Comparison of ENCODE assay signal across 10 cellular contexts in the genomic region with DNA sequence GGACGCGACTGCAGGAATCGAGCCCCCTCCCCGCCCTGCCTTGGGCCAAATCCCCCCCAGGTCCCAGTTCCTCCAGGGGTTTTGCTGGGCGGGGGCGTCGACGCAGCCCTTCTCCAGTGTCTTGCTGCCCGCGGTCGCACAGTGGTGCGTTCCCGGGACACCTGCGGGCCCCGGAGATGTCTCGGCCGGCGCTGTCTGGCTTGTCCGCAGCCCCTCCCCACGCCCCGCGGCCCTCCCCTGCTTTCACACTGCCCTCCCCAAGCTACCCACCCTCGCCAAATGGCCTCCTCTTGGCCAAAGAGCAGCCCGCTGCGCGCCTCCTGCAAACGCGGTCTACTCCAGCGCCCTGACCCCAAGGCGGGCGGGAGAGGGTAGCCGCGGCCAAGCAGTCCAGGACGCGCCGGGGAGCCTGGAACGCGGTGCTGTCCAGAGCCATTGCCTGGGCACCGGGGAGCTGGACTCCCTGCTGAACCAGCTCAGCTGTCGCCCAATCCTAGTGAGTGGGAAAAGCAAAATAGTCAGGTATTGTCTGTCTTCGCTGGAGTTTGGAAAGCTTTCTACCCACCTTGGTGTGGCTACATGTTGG. TPM values are rescaled to one million over a fixed set of nuclear protein-coding genes. Genes with fewer than 3 reads are reported as not detected.
DNase-seq lines count a peak whose midpoint lies in the region; ATAC-seq and TF ChIP-seq lines count a peak whose summit lies in the region.
"Had no signal": no experiment of that assay in that cellular context is flagged by ENCODE, and none has a peak within 500 bp of the region (broad histone marks: within the 10 kb centered on the region; RNA-seq: fewer than 3 reads in every experiment).

No MANE protein-coding gene starts in this region.

- H3K14ac ChIP-seq in neuronal stem cell (ENCODE audit: low read length) = no peak overlapping the region

- H3K4me3 ChIP-seq in AG04450 (ENCODE audit: low read depth, low read length) = peak overlapping the region; percentile 35; the same call in 1 of the 2 replicates
- H3K4me3 ChIP-seq in OCI-LY7 (ENCODE audit: low read depth, low read length, poor library complexity, severe bottlenecking) = peak overlapping the region; percentile 70
- H3K4me3 ChIP-seq in esophagus (ENCODE audit: low read depth in 1 of 2, low read length in 2 of 2) = peak overlapping the region; percentile 17 to 67
- H3K4me3 ChIP-seq in neuronal stem cell (ENCODE audit: low read length in 2 of 2) = peak overlapping the region; percentile 37 to 92
- no peak overlapping the region for H3K4me3 ChIP-seq in ovary

- peak overlapping the region; percentile 29 for H3K23ac ChIP-seq in neuronal stem cell (ENCODE audit: low read depth, low read length, poor library complexity)

- H3K9ac ChIP-seq in neuronal stem cell (ENCODE audit: low read depth, low read length, poor library complexity) = peak overlapping the region; percentile 91

- H4K8ac ChIP-seq in neuronal stem cell (ENCODE audit: low read depth, low read length) = no peak overlapping the region

- H3K27ac ChIP-seq in AG04450 (ENCODE audit: low read depth, low read length) (no peak overlapping the region), OCI-LY7 (ENCODE audit: low read depth, low read length, poor library complexity, severe bottlenecking) (no peak overlapping the region), esophagus (ENCODE audit: low read depth in 2 of 2, low read length in 1 of 2) (no peak overlapping the region), neuronal stem cell (replicated peaks; ENCODE audit: low read length) (no peak overlapping the region), ovary (no peak overlapping the region)

- TF ChIP-seq POLR2A in ovary (IDR thresholded peaks at IDR 0.05) = no peak

- peaks cover 10% of the 10 kb centered on the region for H3K79me1 ChIP-seq in neuronal stem cell (ENCODE audit: low read depth, low read length)

- H3K4me1 ChIP-seq in OCI-LY7 (ENCODE audit: insufficient read depth, low read length, poor library complexity, severe bottlenecking) = peaks cover 84% of the 10 kb centered on the region
- peaks cover 2 to 13% of the 10 kb centered on the region in 2 donors for H3K4me1 ChIP-seq in esophagus (ENCODE audit: control insufficient read depth in 2 of 2, insufficient read depth in 2 of 2, low read length in 1 of 2)
- peaks cover 26 to 34% of the 10 kb centered on the region in 2 donors for H3K4me1 ChIP-seq in neuronal stem cell (ENCODE audit: control insufficient read depth in 2 of 2, insufficient read depth in 1 of 2, low read depth in 1 of 2, low read length in 2 of 2)
- H3K4me1 ChIP-seq in ovary (ENCODE audit: insufficient read depth) = peaks cover 9% of the 10 kb centered on the region

- no peaks in the 10 kb centered on the region for H4K20me1 ChIP-seq in OCI-LY7 (ENCODE audit: insufficient read depth, low read length)

- H3K9me3 ChIP-seq in AG04450 (ENCODE audit: control insufficient read depth, insufficient read depth, low read length) (no peaks in the 10 kb centered on the region; the same call in 1 of the 2 replicates), OCI-LY7 (ENCODE audit: low read length) (no peaks in the 10 kb centered on the region), esophagus (ENCODE audit: control insufficient read depth in 2 of 2, insufficient read depth in 1 of 2, low read depth in 1 of 2, low read length in 1 of 2) (no peaks in the 10 kb centered on the region), neuronal stem cell (replicated peaks in 1 of 2; ENCODE audit: control insufficient read depth in 2 of 2, insufficient read depth in 1 of 2, low read depth in 1 of 2, low read length in 2 of 2) (no peaks in the 10 kb centered on the region), ovary (no peaks in the 10 kb centered on the region)

- H2AFZ ChIP-seq in OCI-LY7 (ENCODE audit: low read length) (no peak overlapping the region), neuronal stem cell (ENCODE audit: low read length) (peak overlapping the region; percentile 63)

- no peak for TF ChIP-seq EP300 in ovary (IDR thresholded peaks at IDR 0.05)

- no peak overlapping the region for H4K91ac ChIP-seq in neuronal stem cell (ENCODE audit: low read depth, low read length, poor library complexity)

- no peak overlapping the region for H2BK15ac ChIP-seq in neuronal stem cell (ENCODE audit: low read length)

- H3K79me2 ChIP-seq in OCI-LY7 (ENCODE audit: insufficient read depth, low read depth, low read length) = no peaks in the 10 kb centered on the region

- intact Hi-C loops in OCI-LY7 (cut with micrococcal nuclease; ENCODE audit: unreplicated experiment) (loop anchor here (5.0 kb wide), 1 partner anchor 260 kb away; no protein-coding TSS in a partner anchor), ovary (cut with DNase I) (no loop called here)

- H3K18ac ChIP-seq in neuronal stem cell (ENCODE audit: low read length) = peak overlapping the region; percentile 94

- TF ChIP-seq CTCF in AG04450 (IDR thresholded peaks at IDR 0.05; ENCODE audit: low read depth, low read length) = no peak
- TF ChIP-seq CTCF in OCI-LY7 (conservative IDR thresholded peaks at IDR 0.05; ENCODE audit: low read length) = no peak
- no peak for TF ChIP-seq CTCF in ovary (IDR thresholded peaks at IDR 0.05)

- DNase-seq in AG04450 (ENCODE audit: low read depth, low spot score) (no peak), OCI-LY7 (ENCODE audit: low spot score) (no peak), neuronal stem cell (ENCODE audit: low spot score) (no peak), ovary (no peak), ureter (ENCODE audit: low spot score) (no peak)
- DNase-seq: NCI-H446; stimulated activated naive CD8-positive, alpha-beta T cell treated with anti-CD3 and anti-CD28 coated beads, Interleukin-15, Interleukin-2, amounts not matched to agents 100 U/mL and 50 U/mL, for 24 hours had no signal

- no peaks in the 10 kb centered on the region for H3K9me2 ChIP-seq in OCI-LY7 (ENCODE audit: insufficient read depth, low read length)

- peak overlapping the region; percentile 43 for H2AK5ac ChIP-seq in neuronal stem cell (ENCODE audit: low read depth, low read length)

- no peak overlapping the region for H2BK12ac ChIP-seq in neuronal stem cell (ENCODE audit: low read length)

- CTCF ChIA-PET in AG04450 (lab: Charles Lee) = no interaction called here
- CTCF ChIA-PET in OCI-LY7 (lab: Charles Lee; ENCODE audit: unreplicated experiment) = interaction anchor here (1.0 kb wide), 1 partner anchor 16 kb away, joined by 3 read pairs; no protein-coding TSS in a partner anchor

- ATAC-seq in GM19351 (IDR thresholded peaks at IDR 0.05; ENCODE audit: unreplicated experiment) = no peak
- ATAC-seq in HG03135 (IDR thresholded peaks at IDR 0.05; ENCODE audit: unreplicated experiment) = no peak
- ATAC-seq: stimulated activated naive CD8-positive, alpha-beta T cell treated with anti-CD3 and anti-CD28 coated beads, Interleukin-15, Interleukin-2, amounts not matched to agents 100 U/mL and 50 U/mL, for 24 hours had no signal

- H3K4me2 ChIP-seq in OCI-LY7 (ENCODE audit: low read length) (peak overlapping the region; percentile 87), neuronal stem cell (ENCODE audit: insufficient read depth, low read length, poor library complexity, severe bottlenecking) (peak overlapping the region; percentile 74)

- H2BK120ac ChIP-seq in neuronal stem cell (ENCODE audit: low read depth, low read length) = peak overlapping the region; percentile 68

- POLR2A ChIA-PET in AG04450 (lab: Yijun Ruan, JAX) = no interaction called here
- POLR2A ChIA-PET in OCI-LY7 (lab: Charles Lee) = interaction anchor here (0.6 to 2.1 kb wide), 2 partner anchors 16 to 197 kb away, joined by 9 read pairs; no protein-coding TSS in a partner anchor

- peak overlapping the region; percentile 55 for H2BK5ac ChIP-seq in neuronal stem cell (ENCODE audit: low read length)

- no peaks in the 10 kb centered on the region for H3K36me3 ChIP-seq in OCI-LY7 (ENCODE audit: insufficient read depth, low read length)
- H3K36me3 ChIP-seq in esophagus (ENCODE audit: control insufficient read depth in 2 of 2, insufficient read depth in 2 of 2, low read length in 1 of 2) = no peaks in the 10 kb centered on the region
- H3K36me3 ChIP-seq in neuronal stem cell (replicated peaks in 1 of 2; ENCODE audit: control insufficient read depth in 2 of 2, insufficient read depth in 2 of 2, low read length in 2 of 2) = no peaks in the 10 kb centered on the region
- H3K36me3 ChIP-seq in ovary = no peaks in the 10 kb centered on the region

- no peak overlapping the region for H3K4ac ChIP-seq in neuronal stem cell (ENCODE audit: low read length)

- BruUV-seq in OCI-LY7 (replicated peaks; lab: Mats Ljungman, UMichigan) = no TSS peak

- H3K27me3 ChIP-seq in AG04450 (ENCODE audit: control insufficient read depth, insufficient read depth, low read length) (peaks cover 50% of the 10 kb centered on the region), esophagus (ENCODE audit: control insufficient read depth in 1 of 2, insufficient read depth in 2 of 2, low read length in 2 of 2) (peaks cover 4 to 14% of the 10 kb centered on the region in 2 donors), neuronal stem cell (ENCODE audit: control insufficient read depth in 3 of 3, insufficient read depth in 3 of 3, low read depth in 1 of 3, low read length in 3 of 3) (peaks cover 0 to 68% (median 0%) of the 10 kb centered on the region in 3 experiments), ovary (no peaks in the 10 kb centered on the region)

- WGBS in esophagus, 2 donors = 1 to 2% methylated on average over 41 of the region's 41 CpGs
- WGBS in neuronal stem cell (ENCODE audit: extremely low coverage in 2 of 2, insufficient read length in 2 of 2, insufficient replicate concordance in 1 of 2), 2 donors = no CpG with 5 or more reads among the region's 41 CpGs
- 0 to 1% (median 0%) methylated on average over 33 to 41 of the region's 41 CpGs for WGBS in ovary, 3 donors

RNA-seq across cellular contexts. Expression of gene TMEM132B, which starts 1.1 kb away (rescaled TPM):
- polyA plus RNA-seq in AG04450 (2011; rRNA removed) = 0.43 and 0.61 TPM in 2 replicates
- 0.70 and 0.78 TPM in 2 replicates for polyA minus RNA-seq in AG04450 (2011; rRNA and poly(A)+ RNA removed)
- 5.1 and 5.4 TPM in 2 replicates for total RNA-seq in OCI-LY7 (2014; rRNA removed; shearing (Covaris generic))
- total RNA-seq in OCI-LY7 (2022) = 10.8 and 15.7 TPM in 2 replicates
- polyA plus RNA-seq in esophagus = under 1 TPM; 0.36 to 0.57 TPM
- 24.9 TPM for polyA plus RNA-seq in neuronal stem cell (2013, experiment 1 of 2)
- 26.0 TPM for polyA plus RNA-seq in neuronal stem cell (2013, experiment 2 of 2)
- total RNA-seq in ovary = under 1 TPM; 0.23 to 1.00 (median 0.34) TPM
- polyA plus RNA-seq in ovary = 1 to 10 TPM in 1 of 2 donors, under 1 TPM in 1; 0.11 to 1.2 TPM
- 1.1 TPM for total RNA-seq in ureter
